Comparison of ENCODE assay signal across 16 cellular contexts in the genomic region with DNA sequence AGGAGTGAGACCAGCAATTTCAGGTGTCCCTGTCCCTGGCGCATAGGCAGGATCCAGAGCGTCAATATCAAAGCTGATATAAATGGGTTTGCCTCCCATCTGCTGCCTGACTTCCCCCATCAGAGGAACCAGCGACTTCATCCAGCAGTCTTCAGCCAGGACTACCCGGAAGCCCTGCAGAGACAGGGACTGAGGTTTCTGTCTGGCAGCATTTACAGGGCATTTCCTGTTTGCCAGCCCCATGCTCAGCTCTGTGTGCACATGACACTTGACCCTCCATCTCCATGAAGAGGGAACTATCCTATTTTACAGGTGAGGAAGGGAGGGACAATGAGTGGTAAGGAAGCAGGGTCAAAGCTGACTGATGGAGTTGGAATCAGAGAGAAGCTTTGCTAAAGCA. TPM values are rescaled to one million over a fixed set of nuclear protein-coding genes. Genes with fewer than 3 reads are reported as not detected.
DNase-seq lines count a peak whose midpoint lies in the region; TF ChIP-seq lines count a peak whose summit lies in the region.
"Had no signal": no experiment of that assay in that cellular context is flagged by ENCODE, and none has a peak within 500 bp of the region (broad histone marks: within the 10 kb centered on the region; RNA-seq: fewer than 3 reads in every experiment).

No MANE protein-coding gene starts in this region.

- no peak overlapping the region for H2BK15ac ChIP-seq in H9 (ENCODE audit: low read depth, low read length)

- no peaks in the 10 kb centered on the region for H3K36me3 ChIP-seq in thymus (ENCODE audit: control insufficient read depth, insufficient read depth)

- H3K79me2 ChIP-seq in H9 (ENCODE audit: insufficient read depth, low read length): no peaks in the 10 kb centered on the region

- H3K4me1 Mint-ChIP-seq in activated naive CD4-positive, alpha-beta T cell treated with anti-CD3 and anti-CD28 coated beads for 36 hours (ENCODE audit: low read depth): peaks cover 43% of the 10 kb centered on the region
- peaks cover 12 to 14% of the 10 kb centered on the region in 2 experiments for H3K4me1 Mint-ChIP-seq in H9
- H3K4me1 Mint-ChIP-seq: WTC11 had no signal

- no peak overlapping the region for H4K5ac ChIP-seq in H9 (ENCODE audit: insufficient read length, low read depth, low read length)

- H3K56ac ChIP-seq in H9 (ENCODE audit: insufficient read length, low read depth, low read length): no peak overlapping the region

- no peak overlapping the region for H3K18ac ChIP-seq in H9 (ENCODE audit: insufficient read length, low read depth, low read length)

- no peak for TF ChIP-seq CTCF in H9 (conservative IDR thresholded peaks at IDR 0.05)

- no peak overlapping the region for H2BK120ac ChIP-seq in H9 (ENCODE audit: low read depth, low read length, poor library complexity, severe bottlenecking)

- peak overlapping the region; percentile 92 for H3K27ac Mint-ChIP-seq in activated naive CD4-positive, alpha-beta T cell treated with anti-CD3 and anti-CD28 coated beads for 36 hours
- H3K27ac Mint-ChIP-seq in H9: peak overlapping the region in 1 of 3 experiments; percentile 85; a peak in 2 of 7 replicates
- H3K27ac Mint-ChIP-seq: GM23338, WTC11 had no signal

- peaks cover 20% of the 10 kb centered on the region for H3K36me3 Mint-ChIP-seq in activated naive CD4-positive, alpha-beta T cell treated with anti-CD3 and anti-CD28 coated beads for 36 hours (ENCODE audit: low read depth)
- no peaks in the 10 kb centered on the region for H3K36me3 Mint-ChIP-seq in H9 (ENCODE audit: insufficient read depth in 1 of 3, low read depth in 3 of 3)
- H3K36me3 Mint-ChIP-seq: WTC11 had no signal

- H3K4me1 ChIP-seq in thymus (ENCODE audit: control insufficient read depth, insufficient read depth, low read length) (peaks cover 10% of the 10 kb centered on the region), H9 (ENCODE audit: insufficient read depth, low read length) (no peaks in the 10 kb centered on the region)

- no peak overlapping the region for H4K8ac ChIP-seq in H9 (replicated peaks; ENCODE audit: insufficient read length, low read depth, low read length)

- no peaks in the 10 kb centered on the region for H3K23me2 ChIP-seq in H9 (ENCODE audit: insufficient read length, low read depth, low read length, poor library complexity, severe bottlenecking)

- H4K20me1 ChIP-seq in H9 (ENCODE audit: control insufficient read depth, insufficient read depth, insufficient read length): no peaks in the 10 kb centered on the region

- no peak overlapping the region for H3K4me2 ChIP-seq in H9 (ENCODE audit: insufficient read depth, insufficient read length, low read length)
- H3K4me2 ChIP-seq: GM23338 had no signal

- H3K4me3 Mint-ChIP-seq in activated naive CD4-positive, alpha-beta T cell treated with anti-CD3 and anti-CD28 coated beads for 36 hours: peak overlapping the region; percentile 48
- H3K4me3 Mint-ChIP-seq in H9: no peak overlapping the region
- H3K4me3 Mint-ChIP-seq: GM23338, WTC11 had no signal

- no peak overlapping the region for H3K23ac ChIP-seq in H9 (ENCODE audit: insufficient read length, low read depth, low read length)

- intact Hi-C loops in activated naive CD4-positive, alpha-beta T cell treated with anti-CD3 and anti-CD28 coated beads for 36 hours (cut with micrococcal nuclease): loop anchor here (1.0 to 5.0 kb wide), 2 partner anchors 46 to 120 kb away; no protein-coding TSS in a partner anchor

- no peak overlapping the region for H2BK5ac ChIP-seq in H9 (ENCODE audit: insufficient read length, low read length)

- H3K27me3 ChIP-seq in thymus (ENCODE audit: control insufficient read depth, insufficient read depth) (no peaks in the 10 kb centered on the region), H9 (ENCODE audit: insufficient read depth, low read length) (no peaks in the 10 kb centered on the region)

- no peak overlapping the region for H2BK20ac ChIP-seq in H9 (ENCODE audit: low read depth, low read length, poor library complexity, severe bottlenecking)

- no peak overlapping the region for H3K4me3 ChIP-seq in thymus (ENCODE audit: low read length)
- H3K4me3 ChIP-seq: GM23338 had no signal

- H3K9ac ChIP-seq in H9 (ENCODE audit: extremely low read depth, insufficient read length, low read length): no peak overlapping the region

- H3K4ac ChIP-seq in H9 (ENCODE audit: low read depth, low read length): no peak overlapping the region

- CTCF ChIA-PET in activated naive CD4-positive, alpha-beta T cell treated with anti-CD3 and anti-CD28 coated beads for 36 hours (lab: Charles Lee): no interaction called here

- no peak overlapping the region for H2AFZ ChIP-seq in H9 (ENCODE audit: low read length)
- H2AFZ ChIP-seq: GM23338 had no signal

- H3K9me3 ChIP-seq in thymus (ENCODE audit: control insufficient read depth) (no peaks in the 10 kb centered on the region), H9 (ENCODE audit: control insufficient read depth, low read depth, low read length) (no peaks in the 10 kb centered on the region)

- H4K91ac ChIP-seq in H9 (ENCODE audit: insufficient read length, low read depth, low read length): no peak overlapping the region

- peak; percentile 41 for DNase-seq in activated naive CD4-positive, alpha-beta T cell treated with anti-CD3 and anti-CD28 coated beads for 36 hours
- DNase-seq in activated naive CD4-positive, alpha-beta T cell treated with anti-CD3 and anti-CD28 coated beads, Interleukin-2, amount 50 U/mL, for 16 hours: no peak
- DNase-seq in NCI-H510A (lab: John Stamatoyannopoulos, UW): peak; percentile 73
- peak; percentile 2 for DNase-seq in central memory CD4-positive, alpha-beta T cell
- DNase-seq in NCI-H1930 (lab: John Stamatoyannopoulos, UW): no peak
- DNase-seq in OCI-M2 (lab: John Stamatoyannopoulos, UW; ENCODE audit: unreplicated experiment): no peak
- DNase-seq in H9: no peak
- DNase-seq: DMS79; NCI-H1048; NCI-H345; right cardiac atrium; stimulated activated CD4-positive, alpha-beta T cell treated with anti-CD3 and anti-CD28 coated beads, Interleukin-2, amount 100 ng/mL, for 48 hours had no signal

- H3K9me3 Mint-ChIP-seq in activated naive CD4-positive, alpha-beta T cell treated with anti-CD3 and anti-CD28 coated beads for 36 hours: no peaks in the 10 kb centered on the region
- H3K9me3 Mint-ChIP-seq in H9: no peaks in the 10 kb centered on the region
- H3K9me3 Mint-ChIP-seq: GM23338, WTC11 had no signal

- peak overlapping the region; percentile 88 for H3K27ac ChIP-seq in thymus (ENCODE audit: low read depth)
- H3K27ac ChIP-seq in H9 (ENCODE audit: insufficient read length, low read depth, low read length): no peak overlapping the region

- 63% methylated on average over 4 of the region's 4 CpGs for WGBS in thymus
- no CpG with 5 or more reads among the region's 4 CpGs for WGBS in H9 (ENCODE audit: extremely low coverage, insufficient read length, low lambda C conversion rate)

- no peak overlapping the region for H3K14ac ChIP-seq in H9 (ENCODE audit: insufficient read depth, low read length)

- H3K27me3 Mint-ChIP-seq in activated naive CD4-positive, alpha-beta T cell treated with anti-CD3 and anti-CD28 coated beads for 36 hours (ENCODE audit: low read depth): no peaks in the 10 kb centered on the region
- no peaks in the 10 kb centered on the region for H3K27me3 Mint-ChIP-seq in H9 (ENCODE audit: low read depth)

- H3K79me1 ChIP-seq in H9 (ENCODE audit: insufficient read depth, low read depth, low read length, poor library complexity, severe bottlenecking): no peaks in the 10 kb centered on the region

- H2BK12ac ChIP-seq in H9 (ENCODE audit: insufficient read length, low read depth, low read length): no peak overlapping the region

- H3T11ph ChIP-seq in H9 (ENCODE audit: low read length): no peak overlapping the region

- no peak overlapping the region for H2AK5ac ChIP-seq in H9 (ENCODE audit: insufficient read length, low read length)

RNA-seq across cellular contexts. Expression of gene AGMAT, which starts 7.2 kb away (rescaled TPM):
- total RNA-seq in activated naive CD4-positive, alpha-beta T cell treated with anti-CD3 and anti-CD28 coated beads for 36 hours: 10 to 100 TPM; 15.9 to 16.2 TPM
- 4.2 TPM for polyA plus RNA-seq in thymus
- total RNA-seq in H9 (2021): 4.0 TPM in 2 replicates
- polyA plus RNA-seq: neural cell had no signal

RNA-seq across cellular contexts. Expression of gene DDI2, which starts 39.6 kb away (rescaled TPM):
- 10 to 100 TPM; 19.6 to 20.7 TPM for total RNA-seq in activated naive CD4-positive, alpha-beta T cell treated with anti-CD3 and anti-CD28 coated beads for 36 hours
- polyA plus RNA-seq in thymus: 10.5 TPM
- 45.0 and 51.0 TPM in 2 replicates for total RNA-seq in H9 (2021)

RNA-seq across cellular contexts. Expression of gene DNAJC16, which starts 51.0 kb away (rescaled TPM):
- 1 to 10 TPM; 7.1 to 9.8 TPM for total RNA-seq in activated naive CD4-positive, alpha-beta T cell treated with anti-CD3 and anti-CD28 coated beads for 36 hours
- 8.4 TPM for polyA plus RNA-seq in thymus
- 20.7 and 22.1 TPM in 2 replicates for total RNA-seq in H9 (2021)

RNA-seq across cellular contexts. Expression of gene CASP9, which starts 53.7 kb away (rescaled TPM):
- 1 to 10 TPM; 6.3 to 6.5 TPM for total RNA-seq in activated naive CD4-positive, alpha-beta T cell treated with anti-CD3 and anti-CD28 coated beads for 36 hours
- 27.4 TPM for polyA plus RNA-seq in thymus
- total RNA-seq in H9 (2021): 15.9 and 17.2 TPM in 2 replicates

Comparison
In these comparisons a context has a peak if more than half of its experiments do, and no peak if none do; other contexts are left out.
1. DNase-seq: peak in activated naive CD4-positive, alpha-beta T cell treated with anti-CD3 and anti-CD28 coated beads for 36 hours (single experiment), NCI-H510A (single experiment) and central memory CD4-positive, alpha-beta T cell (single experiment); none in activated naive CD4-positive, alpha-beta T cell treated with anti-CD3 and anti-CD28 coated beads, Interleukin-2, amount 50 U/mL, for 16 hours (single experiment), NCI-H1930 (0 of 2), OCI-M2 (single experiment) and H9 (single experiment).